Comparison of ENCODE assay signal across 7 cellular contexts in the genomic region with DNA sequence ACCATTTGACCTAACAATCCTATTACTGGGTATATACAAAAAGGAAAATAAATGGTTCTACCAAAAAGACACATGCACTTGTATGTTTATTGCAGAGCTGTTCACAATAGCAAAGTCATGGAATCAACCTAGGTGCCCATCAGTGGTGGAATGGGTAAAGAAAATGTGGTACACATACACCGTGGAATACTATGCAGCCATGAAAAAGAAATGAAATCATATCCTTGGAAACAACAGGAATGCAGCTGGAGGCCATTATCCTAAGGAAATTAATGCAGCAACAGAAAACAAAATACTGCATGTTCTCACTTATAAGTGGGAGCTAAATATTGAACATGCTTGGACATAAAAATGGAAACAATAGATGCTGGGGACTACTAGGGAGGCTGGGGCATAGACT.
"Had no signal": no experiment of that assay in that cellular context is flagged by ENCODE, and none has a peak within 500 bp of the region (broad histone marks: within the 10 kb centered on the region; RNA-seq: fewer than 3 reads in every experiment).

No MANE protein-coding gene starts in this region.

- ATAC-seq: HepG2 had no signal

- H3K27ac ChIP-seq: HL-60, KMS-11 had no signal

- DNase-seq: IMR-90, KBM-7, KG1 had no signal

- FAIRE-seq: HepG2, HTR-8/SVneo had no signal

- H3K9ac ChIP-seq: KMS-11 had no signal

- H3K4me2 ChIP-seq: KMS-11 had no signal
